25 cellular contexts compared by ENCODE assay signal in genomic region chr7:139949629-139950028, GRCh38.
"Had no signal": no experiment of that assay in that cellular context is flagged by ENCODE, and none has a peak within 500 bp of the region (broad histone marks: within the 10 kb centered on the region; RNA-seq: fewer than 3 reads in every experiment).

No MANE protein-coding gene starts in this region.

- H3K27ac ChIP-seq: adrenal gland, ascending aorta, brain microvascular endothelial cell, left ventricle myocardium inferior, right lobe of liver, upper lobe of left lung, vagina had no signal

- H3K27me3 ChIP-seq: adrenal gland, ascending aorta, brain microvascular endothelial cell, right lobe of liver, upper lobe of left lung, vagina had no signal

- H3K9me3 ChIP-seq: adrenal gland, right lobe of liver, vagina had no signal

- H3K36me3 ChIP-seq: adrenal gland, ascending aorta, brain microvascular endothelial cell, left ventricle myocardium inferior, right lobe of liver, upper lobe of left lung, vagina had no signal

- ATAC-seq: effector memory CD8-positive, alpha-beta T cell; natural killer cell; stimulated activated effector memory CD8-positive, alpha-beta T cell treated with anti-CD3 and anti-CD28 coated beads, Interleukin-12 subunit alpha, Interleukin-12 subunit beta, amount 100 ng/mL, for 72 hours had no signal

- H3K4me1 ChIP-seq: adrenal gland, ascending aorta, left ventricle myocardium inferior, right lobe of liver, upper lobe of left lung, vagina had no signal

- DNase-seq: activated CD4-positive, alpha-beta T cell treated with anti-CD3 and anti-CD28 coated beads for 4 hours; activated CD4-positive, alpha-beta T cell treated with anti-CD3 and anti-CD28 coated beads, Interleukin-2, amount 50 U/mL, for 4 hours; activated effector memory CD4-positive, alpha-beta T cell treated with Interleukin-2 at 50 U/mL for 16 hours; activated naive CD4-positive, alpha-beta T cell treated with Interleukin-2 at 50 U/mL for 16 hours; activated naive CD8-positive, alpha-beta T cell treated with anti-CD3 and anti-CD28 coated beads for 36 hours; adrenal gland; brain microvascular endothelial cell; caudate nucleus; cortex of kidney; effector memory CD8-positive, alpha-beta T cell; head of caudate nucleus; hippocampal formation; immature natural killer cell; left ventricle myocardium inferior; mesendoderm; natural killer cell; right lobe of liver; stimulated activated CD4-positive, alpha-beta T cell treated with anti-CD3 and anti-CD28 coated beads, Interleukin-4, amount 100 ng/mL, for 1 hour; substantia nigra; T-helper 1 cell; upper lobe of left lung had no signal

- H3K4me3 ChIP-seq: adrenal gland, ascending aorta, left ventricle myocardium inferior, lung, right lobe of liver, upper lobe of left lung, vagina had no signal
